In genomic region chr10:99619090-99619800, GRCh38 we compare ENCODE assay signal across 8 cellular contexts. TPM values are rescaled to one million over a fixed set of nuclear protein-coding genes. Genes with fewer than 3 reads are reported as not detected.
DNase-seq lines count a peak whose midpoint lies in the region; ATAC-seq and TF ChIP-seq lines count a peak whose summit lies in the region.

No MANE protein-coding gene starts in this region.

- peaks cover 18% of the 10 kb centered on the region for H3K36me3 Mint-ChIP-seq in MCF 10A (ENCODE audit: insufficient read depth, unreplicated experiment)

- H3K9me3 Mint-ChIP-seq in MCF 10A (ENCODE audit: unreplicated experiment): no peaks in the 10 kb centered on the region

- 0 out of 2 replicates have a peak, but pooled peaks cover 1% of the 10 kb centered on the region for H3K36me3 ChIP-seq in GM06990 (ENCODE audit: control insufficient read depth, insufficient read depth, low read length)

- ATAC-seq in HG03469 (IDR thresholded peaks at IDR 0.05; ENCODE audit: unreplicated experiment): no peak

- CTCF ChIA-PET in MCF 10A (lab: Yijun Ruan, JAX): interaction anchor here (0.6 to 14.7 kb wide), 10 partner anchors 9 to 1104 kb away, joined by 3 to 338 read pairs (median 4); partner anchors contain the start of gene GOT1

- intact Hi-C loops in MCF 10A (cut with micrococcal nuclease): no loop called here

- TSS peak; percentile 24 for BruUV-seq in MCF 10A (replicated peaks; lab: Mats Ljungman, UMichigan)

- H3K4me3 ChIP-seq in GM06990 (replicated peaks; ENCODE audit: low read depth, low read length): peak overlapping the region; percentile 84

- DNase-seq in GM06990 (ENCODE audit: extremely low read depth, insufficient read length) (no peak), MV-4-11 (lab: John Stamatoyannopoulos, UW) (peak; percentile 82), MCF 10A (ENCODE audit: unreplicated experiment) (peak; percentile 23), lung microvascular endothelial cell (ENCODE audit: low read depth in 2 of 2) (peak; percentile 57 to 58), GM19240 (ENCODE audit: insufficient read length, low spot score) (no peak), NCI-H187 (lab: John Stamatoyannopoulos, UW) (no peak), NCI-H446 treated with DMSO at 0.1 percent for 48 hours (lab: John Stamatoyannopoulos, UW) (no peak)

- no peaks in the 10 kb centered on the region for H3K27me3 Mint-ChIP-seq in MCF 10A (ENCODE audit: insufficient read depth, unreplicated experiment)

- POLR2A ChIA-PET in MCF 10A (lab: Yijun Ruan, JAX): interaction anchor here (0.6 to 15.3 kb wide), 20 partner anchors 8 to 1932 kb away, joined by 3 to 335 read pairs (median 8); partner anchors contain the start of genes AVPI1, COX15, CUTC and ENTPD7

- H3K27me3 ChIP-seq in GM06990 (replicated peaks; ENCODE audit: control insufficient read depth, insufficient read depth, low read length): no peaks in the 10 kb centered on the region

- peaks cover 38% of the 10 kb centered on the region for H3K4me1 Mint-ChIP-seq in MCF 10A (ENCODE audit: insufficient read depth, unreplicated experiment)

- no peak for TF ChIP-seq CTCF in GM06990 (IDR thresholded peaks at IDR 0.05; ENCODE audit: insufficient read depth, low read length, poor library complexity, severe bottlenecking)
- TF ChIP-seq CTCF in MCF 10A (IDR thresholded peaks at IDR 0.05; ENCODE audit: unreplicated experiment): no peak

- peak overlapping the region; percentile 78 for H3K4me3 Mint-ChIP-seq in MCF 10A (ENCODE audit: unreplicated experiment)

- H3K27ac Mint-ChIP-seq in MCF 10A (ENCODE audit: low read depth, unreplicated experiment): peak overlapping the region; percentile 72

RNA-seq across cellular contexts. Expression of gene SLC25A28, which starts 1.0 kb away (rescaled TPM):
- total RNA-seq in MCF 10A (2022) (36.9 and 46.3 TPM in 2 replicates), lung microvascular endothelial cell (8.3 and 11.1 TPM in 2 replicates)

RNA-seq across cellular contexts. Expression of gene ENTPD7, which starts 40.1 kb away (rescaled TPM):
- 18.3 and 29.0 TPM in 2 replicates for total RNA-seq in MCF 10A (2022)
- 14.4 and 16.1 TPM in 2 replicates for total RNA-seq in lung microvascular endothelial cell

Comparison
In these comparisons a context has a peak if more than half of its experiments do, and no peak if none do; other contexts are left out.
1. DNase-seq: peak in MV-4-11 (single experiment), MCF 10A (single experiment) and lung microvascular endothelial cell (2 of 2); none in GM06990 (single experiment), GM19240 (single experiment), NCI-H187 (0 of 2) and NCI-H446 treated with DMSO at 0.1 percent for 48 hours (single experiment).